ENCODE assay signal across 2 cellular contexts in the genomic region with DNA sequence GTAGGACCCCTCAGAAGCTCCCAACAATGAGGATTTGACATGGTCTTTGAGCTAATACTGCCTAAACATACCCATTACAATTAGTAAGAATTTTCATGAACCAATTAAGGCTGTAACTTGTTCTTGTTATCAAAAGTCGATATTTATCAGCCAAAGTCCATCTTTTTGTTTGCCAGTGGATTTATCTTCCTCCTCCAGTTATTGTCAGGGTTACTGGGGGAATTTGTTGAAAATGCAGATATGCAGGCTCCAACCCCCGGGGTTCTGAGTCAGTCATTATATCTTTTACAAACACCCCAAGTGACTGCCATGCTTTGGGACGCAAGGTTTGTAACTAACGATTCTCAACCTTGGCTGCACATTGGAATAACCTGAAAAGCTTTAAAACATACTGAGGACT.
A peak's percentile ranks its signal among the peaks of the same experiment; 100 is the strongest.
TF ChIP-seq lines count a peak whose summit lies in the region.

No MANE protein-coding gene starts in this region.

TF ChIP-seq in liver, 16 proteins besides CTCF, POLR2A, EP300 and RAD21 (continued from another document):
- TF ChIP-seq TAF1 (conservative IDR thresholded peaks at IDR 0.05) = no peak
- no peak for TF ChIP-seq EGR1 (IDR thresholded peaks at IDR 0.05; ENCODE audit: low read depth in 2 of 2)
- peak; percentile 68 for TF ChIP-seq SP1 (IDR thresholded peaks at IDR 0.05)
- TF ChIP-seq, protein P1, sequence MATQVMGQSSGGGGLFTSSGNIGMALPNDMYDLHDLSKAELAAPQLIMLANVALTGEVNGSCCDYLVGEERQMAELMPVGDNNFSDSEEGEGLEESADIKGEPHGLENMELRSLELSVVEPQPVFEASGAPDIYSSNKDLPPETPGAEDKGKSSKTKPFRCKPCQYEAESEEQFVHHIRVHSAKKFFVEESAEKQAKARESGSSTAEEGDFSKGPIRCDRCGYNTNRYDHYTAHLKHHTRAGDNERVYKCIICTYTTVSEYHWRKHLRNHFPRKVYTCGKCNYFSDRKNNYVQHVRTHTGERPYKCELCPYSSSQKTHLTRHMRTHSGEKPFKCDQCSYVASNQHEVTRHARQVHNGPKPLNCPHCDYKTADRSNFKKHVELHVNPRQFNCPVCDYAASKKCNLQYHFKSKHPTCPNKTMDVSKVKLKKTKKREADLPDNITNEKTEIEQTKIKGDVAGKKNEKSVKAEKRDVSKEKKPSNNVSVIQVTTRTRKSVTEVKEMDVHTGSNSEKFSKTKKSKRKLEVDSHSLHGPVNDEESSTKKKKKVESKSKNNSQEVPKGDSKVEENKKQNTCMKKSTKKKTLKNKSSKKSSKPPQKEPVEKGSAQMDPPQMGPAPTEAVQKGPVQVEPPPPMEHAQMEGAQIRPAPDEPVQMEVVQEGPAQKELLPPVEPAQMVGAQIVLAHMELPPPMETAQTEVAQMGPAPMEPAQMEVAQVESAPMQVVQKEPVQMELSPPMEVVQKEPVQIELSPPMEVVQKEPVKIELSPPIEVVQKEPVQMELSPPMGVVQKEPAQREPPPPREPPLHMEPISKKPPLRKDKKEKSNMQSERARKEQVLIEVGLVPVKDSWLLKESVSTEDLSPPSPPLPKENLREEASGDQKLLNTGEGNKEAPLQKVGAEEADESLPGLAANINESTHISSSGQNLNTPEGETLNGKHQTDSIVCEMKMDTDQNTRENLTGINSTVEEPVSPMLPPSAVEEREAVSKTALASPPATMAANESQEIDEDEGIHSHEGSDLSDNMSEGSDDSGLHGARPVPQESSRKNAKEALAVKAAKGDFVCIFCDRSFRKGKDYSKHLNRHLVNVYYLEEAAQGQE (IDR thresholded peaks at IDR 0.05) = no peak
- TF ChIP-seq FOXA2 (IDR thresholded peaks at IDR 0.05) = no peak
- TF ChIP-seq, protein P2, sequence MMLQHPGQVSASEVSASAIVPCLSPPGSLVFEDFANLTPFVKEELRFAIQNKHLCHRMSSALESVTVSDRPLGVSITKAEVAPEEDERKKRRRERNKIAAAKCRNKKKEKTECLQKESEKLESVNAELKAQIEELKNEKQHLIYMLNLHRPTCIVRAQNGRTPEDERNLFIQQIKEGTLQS (IDR thresholded peaks at IDR 0.05) = no peak

TF ChIP-seq in SK-N-SH treated with all-trans-retinoic acid at 6 μM for 48 hours, 23 proteins besides CTCF, POLR2A, EP300 and RAD21 (continued from another document):
- TF ChIP-seq, protein P3, sequence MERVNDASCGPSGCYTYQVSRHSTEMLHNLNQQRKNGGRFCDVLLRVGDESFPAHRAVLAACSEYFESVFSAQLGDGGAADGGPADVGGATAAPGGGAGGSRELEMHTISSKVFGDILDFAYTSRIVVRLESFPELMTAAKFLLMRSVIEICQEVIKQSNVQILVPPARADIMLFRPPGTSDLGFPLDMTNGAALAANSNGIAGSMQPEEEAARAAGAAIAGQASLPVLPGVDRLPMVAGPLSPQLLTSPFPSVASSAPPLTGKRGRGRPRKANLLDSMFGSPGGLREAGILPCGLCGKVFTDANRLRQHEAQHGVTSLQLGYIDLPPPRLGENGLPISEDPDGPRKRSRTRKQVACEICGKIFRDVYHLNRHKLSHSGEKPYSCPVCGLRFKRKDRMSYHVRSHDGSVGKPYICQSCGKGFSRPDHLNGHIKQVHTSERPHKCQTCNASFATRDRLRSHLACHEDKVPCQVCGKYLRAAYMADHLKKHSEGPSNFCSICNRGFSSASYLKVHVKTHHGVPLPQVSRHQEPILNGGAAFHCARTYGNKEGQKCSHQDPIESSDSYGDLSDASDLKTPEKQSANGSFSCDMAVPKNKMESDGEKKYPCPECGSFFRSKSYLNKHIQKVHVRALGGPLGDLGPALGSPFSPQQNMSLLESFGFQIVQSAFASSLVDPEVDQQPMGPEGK (CRISPR knock-in tag; IDR thresholded peaks at IDR 0.05; ENCODE audit: borderline replicate concordance) = no peak
- TF ChIP-seq ZFP30 (CRISPR knock-in tag; IDR thresholded peaks at IDR 0.05) = no peak
- no peak for TF ChIP-seq ZC3H10 (CRISPR knock-in tag; IDR thresholded peaks at IDR 0.05)
TF ChIP-seq in SK-N-SH treated with all-trans-retinoic acid at 6 μM for 48 hours: peak in this region for 0.
